ENCODE assay signal across 26 cellular contexts in the genomic region with DNA sequence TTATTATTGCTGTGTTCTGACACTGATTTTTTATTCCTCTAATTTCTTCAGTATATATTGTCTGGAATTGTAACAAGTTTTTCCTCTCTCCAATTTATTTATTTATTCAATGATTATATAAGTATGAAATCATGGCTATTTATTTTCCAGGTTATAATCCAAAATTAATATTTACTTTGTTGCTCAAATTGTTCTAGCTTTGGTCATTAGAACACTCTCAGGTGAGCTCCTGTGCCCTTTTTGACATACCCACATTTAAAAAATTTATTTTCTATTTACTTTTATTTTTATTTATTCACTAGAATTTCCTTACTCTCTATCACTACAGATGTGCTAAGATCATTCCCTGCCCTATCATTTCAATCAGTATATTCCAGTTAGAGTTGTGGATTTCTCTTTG.
"Had no signal": no experiment of that assay in that cellular context is flagged by ENCODE, and none has a peak within 500 bp of the region (broad histone marks: within the 10 kb centered on the region; RNA-seq: fewer than 3 reads in every experiment).

No MANE protein-coding gene starts in this region.

- H3K4me3 Mint-ChIP-seq: naive thymus-derived CD8-positive, alpha-beta T cell; nephron; neural progenitor cell; stimulated activated effector memory CD8-positive, alpha-beta T cell treated with anti-CD3 and anti-CD28 coated beads, Interleukin-12 subunit alpha, Interleukin-12 subunit beta, amount 100 ng/mL, for 72 hours; stimulated activated naive CD8-positive, alpha-beta T cell treated with anti-CD3 and anti-CD28 coated beads, Interleukin-15, Interleukin-2, amounts not matched to agents 100 ng/mL and 50 ng/mL, for 24 hours had no signal

- H3K27ac ChIP-seq: neural progenitor cell, neutrophil, skin epidermis, spleen, suprapubic skin, thoracic aorta, tibial artery, upper lobe of right lung had no signal

- H2AFZ ChIP-seq: neural progenitor cell had no signal

- DNase-seq: hippocampal formation; left colon; left ventricle myocardium inferior; midbrain; mucosa of descending colon; naive thymus-derived CD8-positive, alpha-beta T cell; occipital lobe; spleen; stimulated activated CD4-positive, alpha-beta T cell treated with anti-CD3 and anti-CD28 coated beads, Interleukin-4, amount 100 ng/mL, for 24 hours; stimulated activated naive CD4-positive, alpha-beta T cell; tibial artery; trophoblast cell; upper lobe of right lung had no signal

- H3K9me3 ChIP-seq: left ventricle myocardium inferior, mucosa of descending colon, neutrophil, right atrium auricular region, spleen, suprapubic skin, thoracic aorta, tibial artery, upper lobe of right lung had no signal

- H3K4me1 ChIP-seq: left ventricle myocardium inferior, neural progenitor cell, right atrium auricular region, spleen, suprapubic skin, upper lobe of right lung had no signal

- H3K4me1 Mint-ChIP-seq: nephron, neural progenitor cell had no signal

- H3K27me3 Mint-ChIP-seq: naive thymus-derived CD8-positive, alpha-beta T cell; progenitor cell of endocrine pancreas; stimulated activated naive CD8-positive, alpha-beta T cell treated with anti-CD3 and anti-CD28 coated beads, Interleukin-15, Interleukin-2, amounts not matched to agents 100 ng/mL and 50 ng/mL, for 24 hours had no signal

- H3K27ac Mint-ChIP-seq: naive thymus-derived CD8-positive, alpha-beta T cell; nephron; neural progenitor cell; progenitor cell of endocrine pancreas; stimulated activated effector memory CD8-positive, alpha-beta T cell treated with anti-CD3 and anti-CD28 coated beads, Interleukin-12 subunit alpha, Interleukin-12 subunit beta, amount 100 ng/mL, for 72 hours; stimulated activated naive CD8-positive, alpha-beta T cell treated with anti-CD3 and anti-CD28 coated beads, Interleukin-15, Interleukin-2, amounts not matched to agents 100 ng/mL and 50 ng/mL, for 24 hours had no signal

- H3K36me3 Mint-ChIP-seq: naive thymus-derived CD8-positive, alpha-beta T cell; neural progenitor cell; stimulated activated effector memory CD8-positive, alpha-beta T cell treated with anti-CD3 and anti-CD28 coated beads, Interleukin-12 subunit alpha, Interleukin-12 subunit beta, amount 100 ng/mL, for 72 hours had no signal

- H3K4me3 ChIP-seq: left ventricle myocardium inferior, lung, mucosa of descending colon, neural progenitor cell, right atrium auricular region, skin epidermis, spleen, suprapubic skin, thoracic aorta, tibial artery, upper lobe of right lung had no signal

- H3K27me3 ChIP-seq: neural progenitor cell, neutrophil, right atrium auricular region, spleen, suprapubic skin, tibial artery, upper lobe of right lung had no signal

- ATAC-seq: left colon; mucosa of descending colon; naive thymus-derived CD8-positive, alpha-beta T cell; stimulated activated effector memory CD8-positive, alpha-beta T cell treated with anti-CD3 and anti-CD28 coated beads, Interleukin-12 subunit alpha, Interleukin-12 subunit beta, amount 100 ng/mL, for 72 hours; upper lobe of right lung had no signal

- H3K36me3 ChIP-seq: left ventricle myocardium inferior, neural progenitor cell, neutrophil, right atrium auricular region, spleen, suprapubic skin, thoracic aorta, tibial artery, upper lobe of right lung had no signal

- H3K9me3 Mint-ChIP-seq: nephron; neural progenitor cell; stimulated activated effector memory CD8-positive, alpha-beta T cell treated with anti-CD3 and anti-CD28 coated beads, Interleukin-12 subunit alpha, Interleukin-12 subunit beta, amount 100 ng/mL, for 72 hours; stimulated activated naive CD8-positive, alpha-beta T cell treated with anti-CD3 and anti-CD28 coated beads, Interleukin-15, Interleukin-2, amounts not matched to agents 100 ng/mL and 50 ng/mL, for 24 hours had no signal

- FAIRE-seq: keratinocyte, urothelium cell line had no signal
